ENCODE assay signal across 1 cellular context in genomic region chr9:78453450-78453849, GRCh38.
TF ChIP-seq lines count a peak whose summit lies in the region.

No MANE protein-coding gene starts in this region.

TF ChIP-seq in IMR-90, 13 proteins besides CTCF, POLR2A, EP300 and RAD21:
- TF ChIP-seq BHLHE40 (IDR thresholded peaks at IDR 0.05; ENCODE audit: low read depth, low read length) (no peak), FOS (IDR thresholded peaks at IDR 0.05; ENCODE audit: low read depth, low read length) (no peak), RFX5 (IDR thresholded peaks at IDR 0.05; ENCODE audit: low read depth, low read length) (no peak), NFE2L2 (IDR thresholded peaks at IDR 0.05; ENCODE audit: low read depth, low read length) (no peak), MXI1 (IDR thresholded peaks at IDR 0.05; ENCODE audit: borderline replicate concordance, low read depth, low read length) (no peak), USF2 (IDR thresholded peaks at IDR 0.05; ENCODE audit: low read depth, low read length) (no peak)
TF ChIP-seq in IMR-90: peak in this region for 0.
